In the genomic region with DNA sequence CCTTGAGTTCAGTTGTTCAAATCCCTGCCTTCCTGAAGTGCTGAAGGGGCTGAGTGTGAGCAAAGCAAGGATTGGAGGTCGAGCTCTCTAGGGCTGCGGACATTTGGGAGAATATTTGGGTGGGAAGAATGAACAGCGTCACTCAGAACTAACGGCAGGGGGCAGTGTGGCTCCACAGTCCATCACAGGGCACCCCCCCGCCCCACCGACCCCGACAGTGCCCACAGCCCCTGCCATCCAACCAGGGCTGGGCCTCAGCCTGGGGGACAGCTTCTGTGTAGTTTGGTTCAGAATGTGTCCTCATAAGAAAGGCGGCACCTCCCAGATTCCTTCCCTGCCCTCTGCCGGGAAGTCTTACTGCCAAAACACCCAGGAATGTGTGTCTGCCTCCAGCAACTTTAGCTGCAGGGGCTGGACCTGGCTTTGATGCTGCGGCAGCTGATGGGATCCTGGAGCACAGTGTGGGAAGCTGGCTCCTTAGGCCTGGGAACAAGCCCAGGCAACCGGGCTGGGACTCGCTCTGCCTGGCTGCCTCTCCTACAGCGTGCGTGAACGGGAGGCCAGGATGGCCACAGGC, we compare ENCODE assay signal across 1 cellular context.
TF ChIP-seq lines count a peak whose summit lies in the region.

No MANE protein-coding gene starts in this region.

TF ChIP-seq in HepG2, 621 proteins besides CTCF, POLR2A, EP300 and RAD21 (continued from another document and continues in another):
- TF ChIP-seq ONECUT2 (CRISPR knock-in tag; IDR thresholded peaks at IDR 0.05) (no peak), HNRNPH1 (optimal IDR thresholded peaks at IDR 0.05; ENCODE audit: low read depth, low read length) (no peak), KLF6 (CRISPR knock-in tag; IDR thresholded peaks at IDR 0.05) (no peak), MED8 (CRISPR knock-in tag; IDR thresholded peaks at IDR 0.05; ENCODE audit: insufficient replicate concordance) (no peak), POGZ (CRISPR knock-in tag; IDR thresholded peaks at IDR 0.05) (no peak), ETV6 (CRISPR knock-in tag; conservative IDR thresholded peaks at IDR 0.05) (no peak), ZNF234 (CRISPR knock-in tag; conservative IDR thresholded peaks at IDR 0.05) (no peak), NFE2L2 (IDR thresholded peaks at IDR 0.05; ENCODE audit: low read length) (no peak), MAF1 (CRISPR knock-in tag; IDR thresholded peaks at IDR 0.05; ENCODE audit: borderline replicate concordance) (no peak), ZNF431 (CRISPR knock-in tag; IDR thresholded peaks at IDR 0.05; ENCODE audit: borderline replicate concordance, low read depth) (no peak), ZNF350 (CRISPR knock-in tag; IDR thresholded peaks at IDR 0.05; ENCODE audit: borderline replicate concordance, low read depth) (0 out of 2 replicates have a peak, but pooled peaks have one; percentile 39), SOX5 (CRISPR knock-in tag; IDR thresholded peaks at IDR 0.05; ENCODE audit: borderline replicate concordance) (no peak), KAT2B (IDR thresholded peaks at IDR 0.05; ENCODE audit: borderline replicate concordance, low read depth, low read length) (no peak), ZFP37 (CRISPR knock-in tag; IDR thresholded peaks at IDR 0.05; ENCODE audit: borderline replicate concordance) (no peak), SCMH1 (CRISPR knock-in tag; IDR thresholded peaks at IDR 0.05; ENCODE audit: borderline replicate concordance) (no peak), ZNF12 (CRISPR knock-in tag; IDR thresholded peaks at IDR 0.05) (no peak), ISX (CRISPR knock-in tag; conservative IDR thresholded peaks at IDR 0.05) (no peak), GATA4 (IDR thresholded peaks at IDR 0.05; ENCODE audit: borderline replicate concordance, low read depth) (no peak), PCBP1 (IDR thresholded peaks at IDR 0.05; ENCODE audit: borderline replicate concordance, low read depth, low read length) (no peak), HDAC2 (CRISPR knock-in tag; IDR thresholded peaks at IDR 0.05) (0 out of 2 replicates have a peak, but pooled peaks have one; percentile 21), TBP (CRISPR knock-in tag; IDR thresholded peaks at IDR 0.05) (no peak), LCORL (IDR thresholded peaks at IDR 0.05) (no peak), LCORL (CRISPR knock-in tag; IDR thresholded peaks at IDR 0.05) (peak; percentile 52; the same call in 1 of the 2 replicates), ZNF317 (CRISPR knock-in tag; IDR thresholded peaks at IDR 0.05) (no peak), CAMTA2 (CRISPR knock-in tag; IDR thresholded peaks at IDR 0.05; ENCODE audit: borderline replicate concordance) (no peak), STAG1 (CRISPR knock-in tag; IDR thresholded peaks at IDR 0.05) (peak; percentile 92), ZFY (CRISPR knock-in tag; IDR thresholded peaks at IDR 0.05) (no peak), SUZ12 (IDR thresholded peaks at IDR 0.05; ENCODE audit: low read depth, low read length) (no peak), DNMT3B (CRISPR knock-in tag; conservative IDR thresholded peaks at IDR 0.05) (no peak), STAT5B (CRISPR knock-in tag; IDR thresholded peaks at IDR 0.05) (no peak)
- TF ChIP-seq, protein P1, sequence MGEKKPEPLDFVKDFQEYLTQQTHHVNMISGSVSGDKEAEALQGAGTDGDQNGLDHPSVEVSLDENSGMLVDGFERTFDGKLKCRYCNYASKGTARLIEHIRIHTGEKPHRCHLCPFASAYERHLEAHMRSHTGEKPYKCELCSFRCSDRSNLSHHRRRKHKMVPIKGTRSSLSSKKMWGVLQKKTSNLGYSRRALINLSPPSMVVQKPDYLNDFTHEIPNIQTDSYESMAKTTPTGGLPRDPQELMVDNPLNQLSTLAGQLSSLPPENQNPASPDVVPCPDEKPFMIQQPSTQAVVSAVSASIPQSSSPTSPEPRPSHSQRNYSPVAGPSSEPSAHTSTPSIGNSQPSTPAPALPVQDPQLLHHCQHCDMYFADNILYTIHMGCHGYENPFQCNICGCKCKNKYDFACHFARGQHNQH (CRISPR knock-in tag; IDR thresholded peaks at IDR 0.05), result 0 out of 2 replicates have a peak, but pooled peaks have one; percentile 32
- TF ChIP-seq, protein P2, sequence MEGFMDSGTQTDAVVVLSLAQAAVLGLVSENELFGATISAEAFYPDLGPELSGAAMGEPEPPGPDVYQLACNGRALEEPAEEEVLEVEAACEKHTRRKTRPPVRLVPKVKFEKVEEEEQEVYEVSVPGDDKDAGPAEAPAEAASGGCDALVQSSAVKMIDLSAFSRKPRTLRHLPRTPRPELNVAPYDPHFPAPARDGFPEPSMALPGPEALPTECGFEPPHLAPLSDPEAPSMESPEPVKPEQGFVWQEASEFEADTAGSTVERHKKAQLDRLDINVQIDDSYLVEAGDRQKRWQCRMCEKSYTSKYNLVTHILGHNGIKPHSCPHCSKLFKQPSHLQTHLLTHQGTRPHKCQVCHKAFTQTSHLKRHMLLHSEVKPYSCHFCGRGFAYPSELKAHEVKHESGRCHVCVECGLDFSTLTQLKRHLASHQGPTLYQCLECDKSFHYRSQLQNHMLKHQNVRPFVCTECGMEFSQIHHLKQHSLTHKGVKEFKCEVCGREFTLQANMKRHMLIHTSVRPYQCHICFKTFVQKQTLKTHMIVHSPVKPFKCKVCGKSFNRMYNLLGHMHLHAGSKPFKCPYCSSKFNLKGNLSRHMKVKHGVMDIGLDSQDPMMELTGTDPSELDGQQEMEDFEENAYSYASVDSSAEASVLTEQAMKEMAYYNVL (CRISPR knock-in tag; IDR thresholded peaks at IDR 0.05; ENCODE audit: borderline replicate concordance), result no peak
- TF ChIP-seq, protein P3, sequence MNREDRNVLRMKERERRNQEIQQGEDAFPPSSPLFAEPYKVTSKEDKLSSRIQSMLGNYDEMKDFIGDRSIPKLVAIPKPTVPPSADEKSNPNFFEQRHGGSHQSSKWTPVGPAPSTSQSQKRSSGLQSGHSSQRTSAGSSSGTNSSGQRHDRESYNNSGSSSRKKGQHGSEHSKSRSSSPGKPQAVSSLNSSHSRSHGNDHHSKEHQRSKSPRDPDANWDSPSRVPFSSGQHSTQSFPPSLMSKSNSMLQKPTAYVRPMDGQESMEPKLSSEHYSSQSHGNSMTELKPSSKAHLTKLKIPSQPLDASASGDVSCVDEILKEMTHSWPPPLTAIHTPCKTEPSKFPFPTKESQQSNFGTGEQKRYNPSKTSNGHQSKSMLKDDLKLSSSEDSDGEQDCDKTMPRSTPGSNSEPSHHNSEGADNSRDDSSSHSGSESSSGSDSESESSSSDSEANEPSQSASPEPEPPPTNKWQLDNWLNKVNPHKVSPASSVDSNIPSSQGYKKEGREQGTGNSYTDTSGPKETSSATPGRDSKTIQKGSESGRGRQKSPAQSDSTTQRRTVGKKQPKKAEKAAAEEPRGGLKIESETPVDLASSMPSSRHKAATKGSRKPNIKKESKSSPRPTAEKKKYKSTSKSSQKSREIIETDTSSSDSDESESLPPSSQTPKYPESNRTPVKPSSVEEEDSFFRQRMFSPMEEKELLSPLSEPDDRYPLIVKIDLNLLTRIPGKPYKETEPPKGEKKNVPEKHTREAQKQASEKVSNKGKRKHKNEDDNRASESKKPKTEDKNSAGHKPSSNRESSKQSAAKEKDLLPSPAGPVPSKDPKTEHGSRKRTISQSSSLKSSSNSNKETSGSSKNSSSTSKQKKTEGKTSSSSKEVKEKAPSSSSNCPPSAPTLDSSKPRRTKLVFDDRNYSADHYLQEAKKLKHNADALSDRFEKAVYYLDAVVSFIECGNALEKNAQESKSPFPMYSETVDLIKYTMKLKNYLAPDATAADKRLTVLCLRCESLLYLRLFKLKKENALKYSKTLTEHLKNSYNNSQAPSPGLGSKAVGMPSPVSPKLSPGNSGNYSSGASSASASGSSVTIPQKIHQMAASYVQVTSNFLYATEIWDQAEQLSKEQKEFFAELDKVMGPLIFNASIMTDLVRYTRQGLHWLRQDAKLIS (CRISPR knock-in tag; IDR thresholded peaks at IDR 0.05), result no peak
- TF ChIP-seq, protein P4, sequence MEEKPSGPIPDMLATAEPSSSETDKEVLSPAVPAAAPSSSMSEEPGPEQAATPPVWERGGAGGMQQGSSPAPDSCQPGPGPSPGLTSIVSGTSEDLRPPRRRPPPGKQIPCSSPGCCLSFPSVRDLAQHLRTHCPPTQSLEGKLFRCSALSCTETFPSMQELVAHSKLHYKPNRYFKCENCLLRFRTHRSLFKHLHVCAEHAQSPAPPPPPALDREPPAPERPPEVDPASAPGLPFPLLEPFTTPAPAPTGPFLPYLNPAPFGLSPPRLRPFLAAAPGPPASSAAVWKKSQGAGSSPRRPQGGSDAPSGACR (CRISPR knock-in tag; IDR thresholded peaks at IDR 0.05), result no peak
- TF ChIP-seq, protein P5, sequence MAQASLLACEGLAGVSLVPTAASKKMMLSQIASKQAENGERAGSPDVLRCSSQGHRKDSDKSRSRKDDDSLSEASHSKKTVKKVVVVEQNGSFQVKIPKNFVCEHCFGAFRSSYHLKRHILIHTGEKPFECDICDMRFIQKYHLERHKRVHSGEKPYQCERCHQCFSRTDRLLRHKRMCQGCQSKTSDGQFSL (CRISPR knock-in tag; IDR thresholded peaks at IDR 0.05), result peak; percentile 94
- TF ChIP-seq, protein P6, sequence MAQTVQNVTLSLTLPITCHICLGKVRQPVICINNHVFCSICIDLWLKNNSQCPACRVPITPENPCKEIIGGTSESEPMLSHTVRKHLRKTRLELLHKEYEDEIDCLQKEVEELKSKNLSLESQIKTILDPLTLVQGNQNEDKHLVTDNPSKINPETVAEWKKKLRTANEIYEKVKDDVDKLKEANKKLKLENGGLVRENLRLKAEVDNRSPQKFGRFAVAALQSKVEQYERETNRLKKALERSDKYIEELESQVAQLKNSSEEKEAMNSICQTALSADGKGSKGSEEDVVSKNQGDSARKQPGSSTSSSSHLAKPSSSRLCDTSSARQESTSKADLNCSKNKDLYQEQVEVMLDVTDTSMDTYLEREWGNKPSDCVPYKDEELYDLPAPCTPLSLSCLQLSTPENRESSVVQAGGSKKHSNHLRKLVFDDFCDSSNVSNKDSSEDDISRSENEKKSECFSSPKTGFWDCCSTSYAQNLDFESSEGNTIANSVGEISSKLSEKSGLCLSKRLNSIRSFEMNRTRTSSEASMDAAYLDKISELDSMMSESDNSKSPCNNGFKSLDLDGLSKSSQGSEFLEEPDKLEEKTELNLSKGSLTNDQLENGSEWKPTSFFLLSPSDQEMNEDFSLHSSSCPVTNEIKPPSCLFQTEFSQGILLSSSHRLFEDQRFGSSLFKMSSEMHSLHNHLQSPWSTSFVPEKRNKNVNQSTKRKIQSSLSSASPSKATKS (CRISPR knock-in tag; IDR thresholded peaks at IDR 0.05), result no peak
- TF ChIP-seq, protein P7, sequence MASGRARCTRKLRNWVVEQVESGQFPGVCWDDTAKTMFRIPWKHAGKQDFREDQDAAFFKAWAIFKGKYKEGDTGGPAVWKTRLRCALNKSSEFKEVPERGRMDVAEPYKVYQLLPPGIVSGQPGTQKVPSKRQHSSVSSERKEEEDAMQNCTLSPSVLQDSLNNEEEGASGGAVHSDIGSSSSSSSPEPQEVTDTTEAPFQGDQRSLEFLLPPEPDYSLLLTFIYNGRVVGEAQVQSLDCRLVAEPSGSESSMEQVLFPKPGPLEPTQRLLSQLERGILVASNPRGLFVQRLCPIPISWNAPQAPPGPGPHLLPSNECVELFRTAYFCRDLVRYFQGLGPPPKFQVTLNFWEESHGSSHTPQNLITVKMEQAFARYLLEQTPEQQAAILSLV (CRISPR knock-in tag; IDR thresholded peaks at IDR 0.05; ENCODE audit: borderline replicate concordance), result 0 out of 2 replicates have a peak, but pooled peaks have one; percentile 33
- TF ChIP-seq, protein P8, sequence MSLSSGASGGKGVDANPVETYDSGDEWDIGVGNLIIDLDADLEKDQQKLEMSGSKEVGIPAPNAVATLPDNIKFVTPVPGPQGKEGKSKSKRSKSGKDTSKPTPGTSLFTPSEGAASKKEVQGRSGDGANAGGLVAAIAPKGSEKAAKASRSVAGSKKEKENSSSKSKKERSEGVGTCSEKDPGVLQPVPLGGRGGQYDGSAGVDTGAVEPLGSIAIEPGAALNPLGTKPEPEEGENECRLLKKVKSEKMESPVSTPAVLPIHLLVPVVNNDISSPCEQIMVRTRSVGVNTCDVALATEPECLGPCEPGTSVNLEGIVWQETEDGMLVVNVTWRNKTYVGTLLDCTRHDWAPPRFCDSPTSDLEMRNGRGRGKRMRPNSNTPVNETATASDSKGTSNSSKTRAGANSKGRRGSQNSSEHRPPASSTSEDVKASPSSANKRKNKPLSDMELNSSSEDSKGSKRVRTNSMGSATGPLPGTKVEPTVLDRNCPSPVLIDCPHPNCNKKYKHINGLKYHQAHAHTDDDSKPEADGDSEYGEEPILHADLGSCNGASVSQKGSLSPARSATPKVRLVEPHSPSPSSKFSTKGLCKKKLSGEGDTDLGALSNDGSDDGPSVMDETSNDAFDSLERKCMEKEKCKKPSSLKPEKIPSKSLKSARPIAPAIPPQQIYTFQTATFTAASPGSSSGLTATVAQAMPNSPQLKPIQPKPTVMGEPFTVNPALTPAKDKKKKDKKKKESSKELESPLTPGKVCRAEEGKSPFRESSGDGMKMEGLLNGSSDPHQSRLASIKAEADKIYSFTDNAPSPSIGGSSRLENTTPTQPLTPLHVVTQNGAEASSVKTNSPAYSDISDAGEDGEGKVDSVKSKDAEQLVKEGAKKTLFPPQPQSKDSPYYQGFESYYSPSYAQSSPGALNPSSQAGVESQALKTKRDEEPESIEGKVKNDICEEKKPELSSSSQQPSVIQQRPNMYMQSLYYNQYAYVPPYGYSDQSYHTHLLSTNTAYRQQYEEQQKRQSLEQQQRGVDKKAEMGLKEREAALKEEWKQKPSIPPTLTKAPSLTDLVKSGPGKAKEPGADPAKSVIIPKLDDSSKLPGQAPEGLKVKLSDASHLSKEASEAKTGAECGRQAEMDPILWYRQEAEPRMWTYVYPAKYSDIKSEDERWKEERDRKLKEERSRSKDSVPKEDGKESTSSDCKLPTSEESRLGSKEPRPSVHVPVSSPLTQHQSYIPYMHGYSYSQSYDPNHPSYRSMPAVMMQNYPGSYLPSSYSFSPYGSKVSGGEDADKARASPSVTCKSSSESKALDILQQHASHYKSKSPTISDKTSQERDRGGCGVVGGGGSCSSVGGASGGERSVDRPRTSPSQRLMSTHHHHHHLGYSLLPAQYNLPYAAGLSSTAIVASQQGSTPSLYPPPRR (CRISPR knock-in tag; IDR thresholded peaks at IDR 0.05; ENCODE audit: borderline replicate concordance), result no peak
- TF ChIP-seq, protein P9, sequence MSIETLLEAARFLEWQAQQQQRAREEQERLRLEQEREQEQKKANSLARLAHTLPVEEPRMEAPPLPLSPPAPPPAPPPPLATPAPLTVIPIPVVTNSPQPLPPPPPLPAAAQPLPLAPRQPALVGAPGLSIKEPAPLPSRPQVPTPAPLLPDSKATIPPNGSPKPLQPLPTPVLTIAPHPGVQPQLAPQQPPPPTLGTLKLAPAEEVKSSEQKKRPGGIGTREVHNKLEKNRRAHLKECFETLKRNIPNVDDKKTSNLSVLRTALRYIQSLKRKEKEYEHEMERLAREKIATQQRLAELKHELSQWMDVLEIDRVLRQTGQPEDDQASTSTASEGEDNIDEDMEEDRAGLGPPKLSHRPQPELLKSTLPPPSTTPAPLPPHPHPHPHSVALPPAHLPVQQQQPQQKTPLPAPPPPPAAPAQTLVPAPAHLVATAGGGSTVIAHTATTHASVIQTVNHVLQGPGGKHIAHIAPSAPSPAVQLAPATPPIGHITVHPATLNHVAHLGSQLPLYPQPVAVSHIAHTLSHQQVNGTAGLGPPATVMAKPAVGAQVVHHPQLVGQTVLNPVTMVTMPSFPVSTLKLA (IDR thresholded peaks at IDR 0.05), result no peak
- TF ChIP-seq, protein P10, sequence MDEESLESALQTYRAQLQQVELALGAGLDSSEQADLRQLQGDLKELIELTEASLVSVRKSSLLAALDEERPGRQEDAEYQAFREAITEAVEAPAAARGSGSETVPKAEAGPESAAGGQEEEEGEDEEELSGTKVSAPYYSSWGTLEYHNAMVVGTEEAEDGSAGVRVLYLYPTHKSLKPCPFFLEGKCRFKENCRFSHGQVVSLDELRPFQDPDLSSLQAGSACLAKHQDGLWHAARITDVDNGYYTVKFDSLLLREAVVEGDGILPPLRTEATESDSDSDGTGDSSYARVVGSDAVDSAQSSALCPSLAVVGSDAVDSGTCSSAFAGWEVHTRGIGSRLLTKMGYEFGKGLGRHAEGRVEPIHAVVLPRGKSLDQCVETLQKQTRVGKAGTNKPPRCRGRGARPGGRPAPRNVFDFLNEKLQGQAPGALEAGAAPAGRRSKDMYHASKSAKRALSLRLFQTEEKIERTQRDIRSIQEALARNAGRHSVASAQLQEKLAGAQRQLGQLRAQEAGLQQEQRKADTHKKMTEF (CRISPR knock-in tag; IDR thresholded peaks at IDR 0.05), result 0 out of 2 replicates have a peak, but pooled peaks have one; percentile 22
